Comparison of ENCODE assay signal across 11 cellular contexts in genomic region chr5:58838732-58839131, GRCh38.
"Had no signal": no experiment of that assay in that cellular context is flagged by ENCODE, and none has a peak within 500 bp of the region (broad histone marks: within the 10 kb centered on the region; RNA-seq: fewer than 3 reads in every experiment).

No MANE protein-coding gene starts in this region.

- H3K4me1 Mint-ChIP-seq: GM23338, H9 had no signal

- H3K4me1 ChIP-seq: HAP-1 had no signal

- FAIRE-seq: H1, H54 had no signal

- DNase-seq: GM23248, GOT3, H7, H9, HCEC 1CT, HFFc6 had no signal

- H3K9me3 ChIP-seq: HAP-1 had no signal

- H3K9ac ChIP-seq: GM23248 had no signal

- ATAC-seq: GM23338, HCT116 had no signal

- H3K9me3 Mint-ChIP-seq: GM23338, HFFc6 had no signal

- H3K36me3 ChIP-seq: HAP-1 had no signal

- H2AFZ ChIP-seq: GM23248, GM23338 had no signal

- H3K4me3 Mint-ChIP-seq: GM23338, H9, HFFc6 had no signal

- H3K27ac Mint-ChIP-seq: GM23338, H9, HFFc6 had no signal

- H3K27ac ChIP-seq: GM23248 had no signal

- H3K4me2 ChIP-seq: GM23338 had no signal

- H3K4me3 ChIP-seq: GM23248, GM23338, HAP-1 had no signal
